In genomic region chr17:28900986-28901726, GRCh38 we compare ENCODE assay signal across 1 cellular context.
TF ChIP-seq lines count a peak whose summit lies in the region.

No MANE protein-coding gene starts in this region.

TF ChIP-seq in GM23338, 12 proteins besides CTCF, POLR2A, EP300 and RAD21:
- TF ChIP-seq ZNF462 (CRISPR knock-in tag; IDR thresholded peaks at IDR 0.05) (no peak), ZNF114 (CRISPR knock-in tag; IDR thresholded peaks at IDR 0.05) (no peak), CREB1 (CRISPR knock-in tag; IDR thresholded peaks at IDR 0.05; ENCODE audit: low read depth) (no peak), EZH2phosphoT487 (IDR thresholded peaks at IDR 0.05; ENCODE audit: unreplicated experiment) (no peak), JUNB (IDR thresholded peaks at IDR 0.05; ENCODE audit: unreplicated experiment) (no peak), ZNF331 (CRISPR knock-in tag; IDR thresholded peaks at IDR 0.05; ENCODE audit: low read depth) (no peak), POLR2AphosphoS5 (IDR thresholded peaks at IDR 0.05; ENCODE audit: low read depth) (no peak)
TF ChIP-seq in GM23338: peak in this region for 0.
